In genomic region chr19:52138614-52139290, GRCh38 we compare ENCODE assay signal across 8 cellular contexts. TPM values are rescaled to one million over a fixed set of nuclear protein-coding genes. Genes with fewer than 3 reads are reported as not detected.
A peak's percentile ranks its signal among the peaks of the same experiment; 100 is the strongest.
DNase-seq lines count a peak whose midpoint lies in the region; ATAC-seq, FAIRE-seq and TF ChIP-seq lines count a peak whose summit lies in the region.

No MANE protein-coding gene starts in this region.

- peak overlapping the region; percentile 82 for H3K4me3 ChIP-seq in Caco-2 (ENCODE audit: low read depth, low read length)
- H3K4me3 ChIP-seq in HUES6 (ENCODE audit: low read depth, low read length) = peak overlapping the region; percentile 83
- H3K4me3 ChIP-seq in bronchial epithelial cell (ENCODE audit: low read depth, low read length) = peak overlapping the region; percentile 96

- H3K27me3 ChIP-seq in Caco-2 (replicated peaks; ENCODE audit: control insufficient read depth, insufficient read depth, low read length) = no peaks in the 10 kb centered on the region
- no peaks in the 10 kb centered on the region for H3K27me3 ChIP-seq in HUES6 (ENCODE audit: control insufficient read depth, insufficient read depth, low read length)
- no peaks in the 10 kb centered on the region for H3K27me3 ChIP-seq in bronchial epithelial cell (ENCODE audit: control insufficient read depth, insufficient read depth, low read length)

- peak overlapping the region; percentile 96 for H3K27ac Mint-ChIP-seq in Caco-2 (ENCODE audit: unreplicated experiment)

- H3K4me1 ChIP-seq in Caco-2 (no peaks in the 10 kb centered on the region), HUES6 (ENCODE audit: control insufficient read depth, insufficient read depth, low read length) (0 out of 2 replicates have a peak, but pooled peaks cover 4% of the 10 kb centered on the region)

- ATAC-seq in left colon (no peak), GM19463 (IDR thresholded peaks at IDR 0.05; ENCODE audit: unreplicated experiment) (no peak)

- DNase-seq in Caco-2 = peak; percentile 49 to 52
- DNase-seq in RWPE1 (ENCODE audit: low spot score) = peak; percentile 19
- peak; percentile 5 for DNase-seq in bronchial epithelial cell (ENCODE audit: low read depth)
- DNase-seq in left colon = peak; percentile 23 to 30
- DNase-seq in stimulated activated CD4-positive, alpha-beta T cell treated with anti-CD3 and anti-CD28 coated beads, Interleukin-4, amount 100 ng/mL, for 1 hour = peak; percentile 35
- DNase-seq in superior temporal gyrus (ENCODE audit: extremely low spot score) = no peak

- no peak for FAIRE-seq in bronchial epithelial cell (lab: Jason Lieb, UNC)

- peak overlapping the region; percentile 93 for H3K4me3 Mint-ChIP-seq in Caco-2 (ENCODE audit: unreplicated experiment)

- peak overlapping the region; percentile 45; the same call in 1 of the 2 replicates for H3K27ac ChIP-seq in HUES6 (ENCODE audit: low read depth, low read length)
- H3K27ac ChIP-seq in RWPE1 = peak overlapping the region; percentile 93

- no TSS peak for BruUV-seq in Caco-2 (replicated peaks; lab: Mats Ljungman, UMichigan)

- CTCF ChIA-PET in Caco-2 (lab: Charles Lee) (interaction anchor here (0.6 to 1.8 kb wide), 3 partner anchors 51 to 99 kb away, joined by 3 to 16 read pairs (median 3); partner anchors contain the start of gene PPP2R1A), RWPE1 (lab: Yijun Ruan, JAX) (interaction anchor here (0.7 kb wide), 2 partner anchors 36 to 97 kb away, joined by 3 read pairs; no protein-coding TSS in a partner anchor)

- peak overlapping the region; percentile 85 for H3K9ac ChIP-seq in HUES6 (ENCODE audit: low read length)

- POLR2A ChIA-PET in Caco-2 (lab: Charles Lee) (interaction anchor here (0.6 to 1.8 kb wide), 2 partner anchors 50 to 589 kb away, joined by 4 to 7 read pairs; no protein-coding TSS in a partner anchor), RWPE1 (lab: Yijun Ruan, JAX; ENCODE audit: low non-redundant PET) (interaction anchor here (1.0 kb wide), 1 partner anchor 51 kb away, joined by 3 read pairs; the partner anchor contains the start of gene PPP2R1A)

- no peaks in the 10 kb centered on the region for H3K36me3 ChIP-seq in Caco-2 (ENCODE audit: control insufficient read depth, insufficient read depth, low read length)
- peaks cover 22% of the 10 kb centered on the region for H3K36me3 ChIP-seq in HUES6 (ENCODE audit: control insufficient read depth, insufficient read depth, low read length)
- H3K36me3 ChIP-seq in bronchial epithelial cell (ENCODE audit: control insufficient read depth, insufficient read depth, low read length) = no peaks in the 10 kb centered on the region

- H3K9me3 Mint-ChIP-seq in Caco-2 (ENCODE audit: unreplicated experiment) = peaks cover 10% of the 10 kb centered on the region

- peaks cover 10% of the 10 kb centered on the region for H3K4me1 Mint-ChIP-seq in Caco-2 (ENCODE audit: low read depth, unreplicated experiment)

- H3K27me3 Mint-ChIP-seq in Caco-2 (ENCODE audit: insufficient read depth, unreplicated experiment) = no peaks in the 10 kb centered on the region

- H3K9me3 ChIP-seq in Caco-2 (peaks cover 8% of the 10 kb centered on the region), HUES6 (ENCODE audit: control insufficient read depth, insufficient read depth, low read depth, low read length) (peaks cover 41% of the 10 kb centered on the region)

- intact Hi-C loops in Caco-2 (cut with micrococcal nuclease; ENCODE audit: unreplicated experiment) = loop anchor here (1.0 to 2.0 kb wide), 2 partner anchors 44 to 51 kb away; partner anchors contain the start of gene ZNF841
- intact Hi-C loops in left colon (cut with DNase I, micrococcal nuclease) = loop anchor here in 1 of 2 donors (2.0 kb wide), 1 partner anchor 98 kb away; no protein-coding TSS in a partner anchor

- peaks cover 23% of the 10 kb centered on the region for H3K36me3 Mint-ChIP-seq in Caco-2 (ENCODE audit: insufficient read depth, unreplicated experiment)

- TF ChIP-seq CTCF in Caco-2 (IDR thresholded peaks at IDR 0.05; ENCODE audit: insufficient read depth in 1 of 2, low read depth in 1 of 2, low read length in 1 of 2, severe bottlenecking in 1 of 2, unreplicated experiment in 1 of 2) = no peak
- no peak for TF ChIP-seq CTCF in RWPE1 (conservative IDR thresholded peaks at IDR 0.05; ENCODE audit: low read depth)
- no peak for TF ChIP-seq CTCF in bronchial epithelial cell (IDR thresholded peaks at IDR 0.05; ENCODE audit: insufficient read depth, low read length, severe bottlenecking)

RNA-seq across cellular contexts. Expression of gene ZNF616, which starts 1.0 kb away (rescaled TPM):
- total RNA-seq in Caco-2 (2022) = 5.7 and 7.1 TPM in 2 replicates
- 10.0 and 12.4 TPM in 2 replicates for total RNA-seq in bronchial epithelial cell
- total RNA-seq in left colon = 1 to 10 TPM; 7.1 to 9.2 TPM

RNA-seq across cellular contexts. Expression of gene ZNF836, which starts 32.7 kb away (rescaled TPM):
- 6.3 and 8.8 TPM in 2 replicates for total RNA-seq in Caco-2 (2022)
- 6.1 and 6.3 TPM in 2 replicates for total RNA-seq in bronchial epithelial cell
- total RNA-seq in left colon = 10 to 100 TPM; 10.5 to 15.4 TPM

RNA-seq across cellular contexts. Expression of gene ZNF841, which starts 43.2 kb away (rescaled TPM):
- total RNA-seq in Caco-2 (2022) (14.9 and 16.7 TPM in 2 replicates), bronchial epithelial cell (35.3 and 57.4 TPM in 2 replicates), left colon (10 to 100 TPM; 14.9 to 17.9 TPM)

RNA-seq across cellular contexts. Expression of gene PPP2R1A, which starts 51.1 kb away (rescaled TPM):
- total RNA-seq in Caco-2 (2022) (279 and 291 TPM in 2 replicates), bronchial epithelial cell (67.4 and 92.7 TPM in 2 replicates), left colon (100 to 1,000 TPM; 262 to 281 TPM)
